ENCODE assay signal across 1 cellular context in genomic region chr22:17106785-17107546, GRCh38.
TF ChIP-seq lines count a peak whose summit lies in the region.

No MANE protein-coding gene starts in this region.

TF ChIP-seq in SK-N-SH treated with all-trans-retinoic acid at 6 μM for 48 hours, 23 proteins besides CTCF, POLR2A, EP300 and RAD21 (continued from another document):
- TF ChIP-seq, protein P1, sequence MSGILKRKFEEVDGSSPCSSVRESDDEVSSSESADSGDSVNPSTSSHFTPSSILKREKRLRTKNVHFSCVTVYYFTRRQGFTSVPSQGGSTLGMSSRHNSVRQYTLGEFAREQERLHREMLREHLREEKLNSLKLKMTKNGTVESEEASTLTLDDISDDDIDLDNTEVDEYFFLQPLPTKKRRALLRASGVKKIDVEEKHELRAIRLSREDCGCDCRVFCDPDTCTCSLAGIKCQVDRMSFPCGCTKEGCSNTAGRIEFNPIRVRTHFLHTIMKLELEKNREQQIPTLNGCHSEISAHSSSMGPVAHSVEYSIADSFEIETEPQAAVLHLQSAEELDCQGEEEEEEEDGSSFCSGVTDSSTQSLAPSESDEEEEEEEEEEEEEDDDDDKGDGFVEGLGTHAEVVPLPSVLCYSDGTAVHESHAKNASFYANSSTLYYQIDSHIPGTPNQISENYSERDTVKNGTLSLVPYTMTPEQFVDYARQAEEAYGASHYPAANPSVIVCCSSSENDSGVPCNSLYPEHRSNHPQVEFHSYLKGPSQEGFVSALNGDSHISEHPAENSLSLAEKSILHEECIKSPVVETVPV (CRISPR knock-in tag; IDR thresholded peaks at IDR 0.05): no peak
- TF ChIP-seq PPARA (CRISPR knock-in tag; IDR thresholded peaks at IDR 0.05; ENCODE audit: borderline replicate concordance): no peak
